In genomic region chr12:108589840-108590229, GRCh38 we compare ENCODE assay signal across 25 cellular contexts. TPM values are rescaled to one million over a fixed set of nuclear protein-coding genes. Genes with fewer than 3 reads are reported as not detected.
"Had no signal": no experiment of that assay in that cellular context is flagged by ENCODE, and none has a peak within 500 bp of the region (broad histone marks: within the 10 kb centered on the region; RNA-seq: fewer than 3 reads in every experiment).

No MANE protein-coding gene starts in this region.

- H3K4me1 Mint-ChIP-seq: activated B cell treated with CpG ODN at 0.5 μM for 24 hours; activated CD4-positive, alpha-beta memory T cell treated with anti-CD3 and anti-CD28 coated beads, Interleukin-2, amount 10 ng/mL, durations not matched to agents 7 days and 5 days; activated naive CD4-positive, alpha-beta T cell treated with anti-CD3 and anti-CD28 coated beads, Interleukin-2, amount 10 ng/mL, durations not matched to agents 7 days and 5 days; natural killer cell; stimulated activated naive B cell treated with anti-CD40 and anti-IgM and Interleukin-4, amounts not matched to agents 10 μg/mL and 1 μg/mL and 100 μg/mL, for 72 hours had no signal

- H3K36me3 Mint-ChIP-seq: activated naive CD4-positive, alpha-beta T cell treated with anti-CD3 and anti-CD28 coated beads, Interleukin-2, amount 10 ng/mL, durations not matched to agents 7 days and 5 days; natural killer cell; stimulated activated naive B cell treated with anti-CD40 and anti-IgM and Interleukin-4, amounts not matched to agents 10 μg/mL and 1 μg/mL and 100 μg/mL, for 72 hours; type B pancreatic cell had no signal

- H3K4me1 ChIP-seq: gastroesophageal sphincter, right lobe of liver had no signal

- H3K27ac ChIP-seq: coronary artery, esophagus squamous epithelium, gastroesophageal sphincter, heart left ventricle, right lobe of liver, testis had no signal

- H3K9me3 ChIP-seq: esophagus squamous epithelium, gastroesophageal sphincter, heart left ventricle, right lobe of liver, testis had no signal

- H3K27me3 ChIP-seq: heart left ventricle, right lobe of liver, testis had no signal

- H3K27me3 Mint-ChIP-seq: type B pancreatic cell had no signal

- H3K9me3 Mint-ChIP-seq: activated B cell treated with CpG ODN at 0.5 μM for 24 hours; activated CD4-positive, alpha-beta memory T cell treated with anti-CD3 and anti-CD28 coated beads, Interleukin-2, amount 10 ng/mL, durations not matched to agents 7 days and 5 days; activated naive CD4-positive, alpha-beta T cell treated with anti-CD3 and anti-CD28 coated beads, Interleukin-2, amount 10 ng/mL, durations not matched to agents 7 days and 5 days; endodermal cell; natural killer cell; stimulated activated naive B cell treated with anti-CD40 and anti-IgM and Interleukin-4, amounts not matched to agents 10 μg/mL and 1 μg/mL and 100 μg/mL, for 72 hours; type B pancreatic cell had no signal

- H3K4me3 Mint-ChIP-seq: activated B cell treated with CpG ODN at 0.5 μM for 24 hours; activated CD4-positive, alpha-beta memory T cell treated with anti-CD3 and anti-CD28 coated beads, Interleukin-2, amount 10 ng/mL, durations not matched to agents 7 days and 5 days; activated naive CD4-positive, alpha-beta T cell treated with anti-CD3 and anti-CD28 coated beads, Interleukin-2, amount 10 ng/mL, durations not matched to agents 7 days and 5 days; endodermal cell; natural killer cell; stimulated activated naive B cell treated with anti-CD40 and anti-IgM and Interleukin-4, amounts not matched to agents 10 μg/mL and 1 μg/mL and 100 μg/mL, for 72 hours; type B pancreatic cell had no signal

- DNase-seq: activated B cell treated with CpG ODN at 0.5 μM for 24 hours; activated CD4-positive, alpha-beta memory T cell treated with anti-CD3 and anti-CD28 coated beads, Interleukin-2, amount 10 ng/mL, durations not matched to agents 7 days and 5 days; activated CD4-positive, alpha-beta T cell treated with anti-CD3 and anti-CD28 coated beads for 48 hours; activated effector memory CD4-positive, alpha-beta T cell treated with anti-CD3 and anti-CD28 coated beads, Interleukin-2, amount 50 U/mL, for 16 hours; activated naive CD4-positive, alpha-beta T cell treated with anti-CD3 and anti-CD28 coated beads, Interleukin-2, amount 10 ng/mL, durations not matched to agents 7 days and 5 days; cerebellar nuclear complex; endodermal cell; esophagus squamous epithelium; midbrain; natural killer cell; nucleus accumbens; right lobe of liver; stimulated activated CD4-positive, alpha-beta T cell treated with anti-CD3 and anti-CD28 coated beads, Interleukin-2, amount 100 ng/mL, for 48 hours; stimulated activated CD8-positive, alpha-beta memory T cell treated with anti-CD3 and anti-CD28 coated beads, Interleukin-4, amount 100 ng/mL, for 48 hours; stimulated activated naive B cell treated with anti-CD40 and anti-IgM and Interleukin-4, amounts not matched to agents 10 μg/mL and 1 μg/mL and 100 μg/mL, for 72 hours; T1000; testis had no signal

- H3K36me3 ChIP-seq: esophagus squamous epithelium, gastroesophageal sphincter, heart left ventricle, right lobe of liver had no signal

- ATAC-seq: gastroesophageal sphincter; left lobe of liver; natural killer cell; right lobe of liver; stimulated activated naive B cell treated with anti-CD40 and anti-IgM and Interleukin-4, amounts not matched to agents 10 μg/mL and 1 μg/mL and 100 μg/mL, for 72 hours had no signal

- H3K4me3 ChIP-seq: coronary artery, esophagus squamous epithelium, gastroesophageal sphincter, heart left ventricle, right lobe of liver, skin epidermis, testis had no signal

- H3K27ac Mint-ChIP-seq: activated B cell treated with CpG ODN at 0.5 μM for 24 hours; activated CD4-positive, alpha-beta memory T cell treated with anti-CD3 and anti-CD28 coated beads, Interleukin-2, amount 10 ng/mL, durations not matched to agents 7 days and 5 days; activated naive CD4-positive, alpha-beta T cell treated with anti-CD3 and anti-CD28 coated beads, Interleukin-2, amount 10 ng/mL, durations not matched to agents 7 days and 5 days; endodermal cell; natural killer cell; stimulated activated naive B cell treated with anti-CD40 and anti-IgM and Interleukin-4, amounts not matched to agents 10 μg/mL and 1 μg/mL and 100 μg/mL, for 72 hours; type B pancreatic cell had no signal

RNA-seq across cellular contexts. Expression of gene TMEM119, which starts 8.0 kb away (rescaled TPM):
- total RNA-seq: activated B cell treated with CpG ODN at 0.5 μM for 24 hours, lung microvascular endothelial cell had no signal
- polyA plus RNA-seq: keratinocyte had no signal
